Comparison of ENCODE assay signal across 24 cellular contexts in genomic region chr17:74441537-74441936, GRCh38. TPM values are rescaled to one million over a fixed set of nuclear protein-coding genes. Genes with fewer than 3 reads are reported as not detected.
"Had no signal": no experiment of that assay in that cellular context is flagged by ENCODE, and none has a peak within 500 bp of the region (broad histone marks: within the 10 kb centered on the region; RNA-seq: fewer than 3 reads in every experiment).

No MANE protein-coding gene starts in this region.

- DNase-seq: central memory CD4-positive, alpha-beta T cell; effector CD4-positive, alpha-beta T cell; glutamatergic neuron; immature natural killer cell; mesendoderm; naive thymus-derived CD4-positive, alpha-beta T cell; nephron progenitor cell; sigmoid colon; stimulated activated CD4-positive, alpha-beta T cell treated with anti-CD3 and anti-CD28 coated beads, Interleukin-2, amount 100 ng/mL, for 24 hours; stimulated activated CD4-positive, alpha-beta T cell treated with anti-CD3 and anti-CD28 coated beads, Interleukin-4, amount 100 ng/mL, for 4 hours; stimulated activated naive B cell treated with anti-CD40 and anti-IgM and Interleukin-4, amounts not matched to agents 10 μg/mL and 1 μg/mL and 100 μg/mL, for 72 hours; stimulated activated naive CD8-positive, alpha-beta T cell treated with anti-CD3 and anti-CD28 coated beads, Interleukin-15, amount 100 ng/mL, for 72 hours; substantia nigra; upper lobe of left lung had no signal

- H3K9me3 ChIP-seq: thoracic aorta, vagina had no signal

- H3K4me3 ChIP-seq: coronary artery, left lung, sigmoid colon, skin epidermis, thoracic aorta, upper lobe of left lung, vagina had no signal

- H3K27ac ChIP-seq: vagina had no signal

- H3K27ac Mint-ChIP-seq: immature natural killer cell; naive thymus-derived CD4-positive, alpha-beta T cell; stimulated activated naive B cell treated with anti-CD40 and anti-IgM and Interleukin-4, amounts not matched to agents 10 μg/mL and 1 μg/mL and 100 μg/mL, for 72 hours; stimulated activated naive CD8-positive, alpha-beta T cell treated with anti-CD3 and anti-CD28 coated beads, Interleukin-15, amount 100 ng/mL, for 72 hours had no signal

- H3K27me3 ChIP-seq: left lung, sigmoid colon, upper lobe of left lung, vagina had no signal

- ATAC-seq: esophagus mucosa; left lung; naive thymus-derived CD4-positive, alpha-beta T cell; stimulated activated naive B cell treated with anti-CD40 and anti-IgM and Interleukin-4, amounts not matched to agents 10 μg/mL and 1 μg/mL and 100 μg/mL, for 72 hours; stimulated activated naive CD8-positive, alpha-beta T cell treated with anti-CD3 and anti-CD28 coated beads, Interleukin-15, amount 100 ng/mL, for 72 hours had no signal

- H3K4me3 Mint-ChIP-seq: immature natural killer cell; naive thymus-derived CD4-positive, alpha-beta T cell; nephron progenitor cell; stimulated activated naive B cell treated with anti-CD40 and anti-IgM and Interleukin-4, amounts not matched to agents 10 μg/mL and 1 μg/mL and 100 μg/mL, for 72 hours; stimulated activated naive CD8-positive, alpha-beta T cell treated with anti-CD3 and anti-CD28 coated beads, Interleukin-15, amount 100 ng/mL, for 72 hours had no signal

RNA-seq across cellular contexts. Expression of gene GPRC5C, which starts 9.6 kb away (rescaled TPM):
- polyA plus RNA-seq: naive thymus-derived CD4-positive, alpha-beta T cell had no signal

RNA-seq across cellular contexts. Expression of gene CD300A, which starts 24.9 kb away (rescaled TPM):
- total RNA-seq: chondrocyte, dermis microvascular lymphatic vessel endothelial cell, fibroblast of lung, lung microvascular endothelial cell had no signal
- polyA plus RNA-seq: fibroblast of lung had no signal
